In the genomic region with DNA sequence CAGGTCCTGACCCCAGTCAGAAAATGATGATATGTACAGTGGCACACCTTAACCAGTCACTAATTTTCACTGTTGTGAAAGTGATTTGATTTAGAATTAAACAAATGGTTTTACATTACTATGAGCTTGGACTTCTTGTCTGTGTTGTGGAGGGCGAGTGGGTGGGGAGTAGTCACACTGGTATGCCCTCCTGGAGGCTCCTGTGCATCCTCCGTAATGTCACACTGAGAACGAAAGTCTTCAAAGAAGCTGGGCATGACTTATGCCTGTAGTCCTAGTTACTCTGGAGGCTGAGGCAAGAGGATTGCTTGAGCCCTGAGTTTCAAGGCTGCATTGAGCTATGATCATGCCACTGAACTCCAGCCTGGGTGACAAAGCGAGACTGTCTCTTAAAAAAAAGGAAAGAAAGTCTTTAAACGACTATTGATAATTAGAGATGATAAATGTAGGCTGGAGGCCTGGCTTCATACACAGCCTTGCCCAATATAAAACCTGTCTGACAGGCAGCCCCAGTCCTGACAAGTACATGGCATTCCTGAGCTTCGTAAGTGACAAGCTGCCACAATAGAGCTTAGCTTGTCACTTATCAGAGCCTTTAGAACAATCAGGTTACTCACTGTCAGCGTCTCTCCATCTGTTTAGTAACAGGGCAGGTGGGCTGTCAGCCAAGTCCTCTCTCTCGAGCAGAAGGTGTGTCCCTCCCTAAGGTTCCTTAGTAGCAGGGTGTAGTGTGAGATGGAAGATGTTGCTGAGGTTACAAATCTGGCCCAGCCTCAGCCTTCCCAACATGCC, we compare ENCODE assay signal across 10 cellular contexts. TPM values are rescaled to one million over a fixed set of nuclear protein-coding genes. Genes with fewer than 3 reads are reported as not detected.
DNase-seq lines count a peak whose midpoint lies in the region; ATAC-seq and TF ChIP-seq lines count a peak whose summit lies in the region.
"Had no signal": no experiment of that assay in that cellular context is flagged by ENCODE, and none has a peak within 500 bp of the region (broad histone marks: within the 10 kb centered on the region; RNA-seq: fewer than 3 reads in every experiment).

No MANE protein-coding gene starts in this region.

- intact Hi-C loops in left lung (cut with DNase I), result no loop called here

- peak overlapping the region; percentile 80 for H3K27ac ChIP-seq in 22Rv1
- no peak overlapping the region for H3K27ac ChIP-seq in H9 (ENCODE audit: insufficient read length, low read depth, low read length)
- peak overlapping the region; percentile 33 to 60 for H3K27ac ChIP-seq in left lung

- H3K79me1 ChIP-seq in H9 (ENCODE audit: insufficient read depth, low read depth, low read length, poor library complexity, severe bottlenecking), result no peaks in the 10 kb centered on the region

- H3K4me2 ChIP-seq in H9 (ENCODE audit: insufficient read depth, insufficient read length, low read length), result no peak overlapping the region

- H4K8ac ChIP-seq in H9 (replicated peaks; ENCODE audit: insufficient read length, low read depth, low read length), result no peak overlapping the region

- H2BK20ac ChIP-seq in H9 (ENCODE audit: low read depth, low read length, poor library complexity, severe bottlenecking), result no peak overlapping the region

- no peaks in the 10 kb centered on the region for H3K4me1 ChIP-seq in H9 (ENCODE audit: insufficient read depth, low read length)
- H3K4me1 ChIP-seq in left lung, result peaks cover 8 to 65% of the 10 kb centered on the region in 2 donors

- peaks cover 3 to 13% (median 9%) of the 10 kb centered on the region in 3 experiments; a peak in 6 of 7 replicates for H3K36me3 Mint-ChIP-seq in H9 (ENCODE audit: insufficient read depth in 1 of 3, low read depth in 3 of 3)
- peaks cover 3% of the 10 kb centered on the region for H3K36me3 Mint-ChIP-seq in activated naive CD8-positive, alpha-beta T cell

- H3K9me3 ChIP-seq in H9 (ENCODE audit: control insufficient read depth, low read depth, low read length) (no peaks in the 10 kb centered on the region), left lung (no peaks in the 10 kb centered on the region)

- H3K27me3 Mint-ChIP-seq in H9 (ENCODE audit: low read depth), result peaks cover 1% of the 10 kb centered on the region; the same call in 1 of the 2 replicates
- H3K27me3 Mint-ChIP-seq in activated naive CD8-positive, alpha-beta T cell, result no peaks in the 10 kb centered on the region

- no peak overlapping the region for H3K4ac ChIP-seq in H9 (ENCODE audit: low read depth, low read length)

- in situ Hi-C loops in GM13976 (cut with MboI; ENCODE audit: low sequenced_read_pairs, unreplicated experiment), result no loop called here

- no peak overlapping the region for H3K56ac ChIP-seq in H9 (ENCODE audit: insufficient read length, low read depth, low read length)

- no peak overlapping the region for H3K4me3 Mint-ChIP-seq in H9
- H3K4me3 Mint-ChIP-seq in activated naive CD8-positive, alpha-beta T cell, result no peak overlapping the region

- peaks cover 0 to 28% of the 10 kb centered on the region in 2 donors for H3K36me3 ChIP-seq in left lung

- peak overlapping the region; percentile 27 to 46 (median 36); a peak in 1 of 7 replicates for H3K27ac Mint-ChIP-seq in H9
- H3K27ac Mint-ChIP-seq in activated naive CD8-positive, alpha-beta T cell, result peak overlapping the region; percentile 73

- no peak overlapping the region for H2BK15ac ChIP-seq in H9 (ENCODE audit: low read depth, low read length)

- H2BK12ac ChIP-seq in H9 (ENCODE audit: insufficient read length, low read depth, low read length), result no peak overlapping the region

- no peaks in the 10 kb centered on the region for H4K20me1 ChIP-seq in H9 (ENCODE audit: control insufficient read depth, insufficient read depth, insufficient read length)

- H3K27me3 ChIP-seq in H9 (ENCODE audit: insufficient read depth, low read length) (no peaks in the 10 kb centered on the region), left lung (no peaks in the 10 kb centered on the region)

- no peak overlapping the region for H2BK120ac ChIP-seq in H9 (ENCODE audit: low read depth, low read length, poor library complexity, severe bottlenecking)

- peak; percentile 72 for ATAC-seq in left lung
- no peak for ATAC-seq in GM21526 (IDR thresholded peaks at IDR 0.05; ENCODE audit: low FRiP score, unreplicated experiment)
- ATAC-seq: Panc1 had no signal

- no peak overlapping the region for H3K18ac ChIP-seq in H9 (ENCODE audit: insufficient read length, low read depth, low read length)

- no peak overlapping the region for H4K5ac ChIP-seq in H9 (ENCODE audit: insufficient read length, low read depth, low read length)

- H3K23me2 ChIP-seq in H9 (ENCODE audit: insufficient read length, low read depth, low read length, poor library complexity, severe bottlenecking), result no peaks in the 10 kb centered on the region

- peaks cover 10 to 14% of the 10 kb centered on the region in 2 experiments for H3K4me1 Mint-ChIP-seq in H9
- H3K4me1 Mint-ChIP-seq in activated naive CD8-positive, alpha-beta T cell (ENCODE audit: low read depth), result peaks cover 22% of the 10 kb centered on the region

- no peak overlapping the region for H2AK5ac ChIP-seq in H9 (ENCODE audit: insufficient read length, low read length)

- no peak overlapping the region for H3T11ph ChIP-seq in H9 (ENCODE audit: low read length)

- no peak for DNase-seq in H9
- peak; percentile 81 to 87 for DNase-seq in left lung
- no peak for DNase-seq in activated CD8-positive, alpha-beta memory T cell treated with anti-CD3 and anti-CD28 coated beads for 24 hours
- no peak for DNase-seq in DMS114 treated with DMSO at 0.1 percent for 48 hours (lab: John Stamatoyannopoulos, UW; ENCODE audit: unreplicated experiment)
- DNase-seq in GM13976 (ENCODE audit: low spot score), result no peak
- DNase-seq: Karpas-422 had no signal

- no peak overlapping the region for H2BK5ac ChIP-seq in H9 (ENCODE audit: insufficient read length, low read length)

- no peaks in the 10 kb centered on the region for H3K9me3 Mint-ChIP-seq in H9
- no peaks in the 10 kb centered on the region for H3K9me3 Mint-ChIP-seq in activated naive CD8-positive, alpha-beta T cell (ENCODE audit: low read depth)

- no peak overlapping the region for H3K14ac ChIP-seq in H9 (ENCODE audit: insufficient read depth, low read length)

- no peak overlapping the region for H3K9ac ChIP-seq in H9 (ENCODE audit: extremely low read depth, insufficient read length, low read length)

- no peak overlapping the region for H2AFZ ChIP-seq in H9 (ENCODE audit: low read length)

- H4K91ac ChIP-seq in H9 (ENCODE audit: insufficient read length, low read depth, low read length), result no peak overlapping the region

- TF ChIP-seq CTCF in 22Rv1 (IDR thresholded peaks at IDR 0.05) (no peak), H9 (conservative IDR thresholded peaks at IDR 0.05) (no peak), left lung (IDR thresholded peaks at IDR 0.05) (no peak), GM13976 (IDR thresholded peaks at IDR 0.05; ENCODE audit: borderline replicate concordance, control extremely low read depth, extremely low read depth, insufficient read depth, missing control alignments) (no peak)

- no peaks in the 10 kb centered on the region for H3K79me2 ChIP-seq in H9 (ENCODE audit: insufficient read depth, low read length)

- no peak overlapping the region for H3K23ac ChIP-seq in H9 (ENCODE audit: insufficient read length, low read depth, low read length)

- H3K4me3 ChIP-seq in left lung, result no peak overlapping the region

- no CpG with 5 or more reads among the region's 8 CpGs for WGBS in H9 (ENCODE audit: extremely low coverage, insufficient read length, low lambda C conversion rate)

RNA-seq across cellular contexts. Expression of gene LIMK2, which starts 5.0 kb away (rescaled TPM):
- total RNA-seq in H9 (2021) (50.5 and 51.3 TPM in 2 replicates), left lung (10 to 100 TPM; 68.7 to 87.6 TPM)

RNA-seq across cellular contexts. Expression of gene RNF185, which starts 47.1 kb away (rescaled TPM):
- 21.3 and 24.3 TPM in 2 replicates for total RNA-seq in H9 (2021)
- 10 to 100 TPM; 28.2 to 34.3 TPM for total RNA-seq in left lung

Comparison
In these comparisons a context has a peak if more than half of its experiments do, and no peak if none do; other contexts are left out.
1. DNase-seq: peak in left lung (2 of 2); none in H9 (single experiment), activated CD8-positive, alpha-beta memory T cell treated with anti-CD3 and anti-CD28 coated beads for 24 hours (single experiment), DMS114 treated with DMSO at 0.1 percent for 48 hours (single experiment) and GM13976 (single experiment).